In genomic region chr2:224518806-224519580, GRCh38 we compare ENCODE assay signal across 17 cellular contexts.
DNase-seq lines count a peak whose midpoint lies in the region; ATAC-seq, FAIRE-seq and TF ChIP-seq lines count a peak whose summit lies in the region.
"Had no signal": no experiment of that assay in that cellular context is flagged by ENCODE, and none has a peak within 500 bp of the region (broad histone marks: within the 10 kb centered on the region; RNA-seq: fewer than 3 reads in every experiment).

No MANE protein-coding gene starts in this region.

- POLR2A ChIA-PET in K562 (lab: Yijun Ruan, JAX) (no interaction called here), GM10248 (lab: Yijun Ruan, JAX) (no interaction called here)

- peaks cover 49 to 76% (median 59%) of the 10 kb centered on the region in 4 donors for H3K4me1 Mint-ChIP-seq in CD4-positive, CD25-positive, alpha-beta regulatory T cell

- H2AFZ ChIP-seq in Karpas-422 (ENCODE audit: low read length) = no peak overlapping the region
- H2AFZ ChIP-seq in K562 (ENCODE audit: low read depth, low read length) = no peak overlapping the region

- in situ Hi-C loops in K562 (cut with MboI) = no loop called here

- no peak overlapping the region for H2BK5ac ChIP-seq in mesendoderm (ENCODE audit: low read length)

- no peak for TF ChIP-seq EP300 in K562 (IDR thresholded peaks at IDR 0.05; ENCODE audit: low read length)

- H3K79me2 ChIP-seq in Karpas-422 (ENCODE audit: low read length) (peaks cover 100% of the 10 kb centered on the region), K562 (ENCODE audit: control insufficient read depth, insufficient read depth, low read length) (peaks cover 79% of the 10 kb centered on the region), mesendoderm (ENCODE audit: control insufficient read depth, insufficient read depth, low read length) (peaks cover 24% of the 10 kb centered on the region)

- peaks cover 0 to 3% (median 0%) of the 10 kb centered on the region in 7 donors for H3K9me3 Mint-ChIP-seq in CD4-positive, CD25-positive, alpha-beta regulatory T cell
- H3K9me3 Mint-ChIP-seq: stimulated activated naive CD8-positive, alpha-beta T cell treated with anti-CD3 and anti-CD28 coated beads, Interleukin-15, amount 100 ng/mL, for 72 hours had no signal

- CTCF ChIA-PET in K562 (lab: Yijun Ruan, JAX; ENCODE audit: low intra/inter-chr PET ratio) = no interaction called here
- CTCF ChIA-PET in GM10248 (lab: Yijun Ruan, JAX) = interaction anchor here (1.1 to 1.4 kb wide), 2 partner anchors 9 to 17 kb away, joined by 3 read pairs; no protein-coding TSS in a partner anchor

- no peak for DNase-seq in CD4-positive, CD25-positive, alpha-beta regulatory T cell
- DNase-seq in Karpas-422 (peak; percentile 60), K562 (ENCODE audit: extremely low read depth in 1 of 4, low spot score in 3 of 4) (no peak), mesendoderm (peak; percentile 7), GM10248 (ENCODE audit: extremely low spot score) (no peak), mucosa of gallbladder (ENCODE audit: low spot score) (no peak), GM10266 (ENCODE audit: extremely low spot score) (no peak)
- DNase-seq: activated CD4-positive, alpha-beta T cell treated with anti-CD3 and anti-CD28 coated beads, Interleukin-2, amount 50 U/mL, for 48 hours; islet precursor cell; Kasumi-1; occipital lobe; stimulated activated CD4-positive, alpha-beta T cell treated with anti-CD3 and anti-CD28 coated beads, Interleukin-2, amount 100 ng/mL, for 24 hours; stimulated activated naive CD8-positive, alpha-beta T cell treated with anti-CD3 and anti-CD28 coated beads, Interleukin-15, amount 100 ng/mL, for 72 hours had no signal

- WGBS in K562 (ENCODE audit: insufficient coverage, low coverage, missing lambda C conversion rate) = 93% methylated on average over 4 of the region's 4 CpGs
- no CpG with 5 or more reads among the region's 4 CpGs for WGBS in mesendoderm (ENCODE audit: extremely low coverage, insufficient coverage, low lambda C conversion rate)

- TF ChIP-seq CTCF in K562 (IDR thresholded peaks at IDR 0.05 in 2 of 3, conservative IDR thresholded peaks at IDR 0.05 in 1 of 3; ENCODE audit: insufficient read depth in 2 of 3, low read depth in 1 of 3, low read length in 3 of 3) = no peak
- TF ChIP-seq CTCF in GM10248 (IDR thresholded peaks at IDR 0.05; ENCODE audit: control extremely low read depth, extremely low read depth, low read depth, missing control alignments) = no peak
- no peak for TF ChIP-seq CTCF in GM10266 (IDR thresholded peaks at IDR 0.05; ENCODE audit: control insufficient read depth, insufficient read depth, low read depth, missing control alignments)

- peak; percentile 32 for FAIRE-seq in K562 (lab: Jason Lieb, UNC)
- FAIRE-seq: D721Med had no signal

- H3K56ac ChIP-seq in mesendoderm (ENCODE audit: low read length) = no peak overlapping the region

- peaks cover 8% of the 10 kb centered on the region for H3K79me1 ChIP-seq in mesendoderm (ENCODE audit: low read length)

- H2BK15ac ChIP-seq in mesendoderm (replicated peaks; ENCODE audit: low read depth) = no peak overlapping the region

- H3K36me3 ChIP-seq in CD4-positive, CD25-positive, alpha-beta regulatory T cell (ENCODE audit: control insufficient read depth, insufficient read depth, low read length) = peaks cover 5% of the 10 kb centered on the region
- H3K36me3 ChIP-seq in Karpas-422 (ENCODE audit: insufficient read depth, low read length) (peaks cover 17% of the 10 kb centered on the region), K562 (ENCODE audit: control insufficient read depth, insufficient read depth, low read length) (peaks cover 8% of the 10 kb centered on the region; the same call in 2 of the 3 replicates), mesendoderm (ENCODE audit: control insufficient read depth, insufficient read depth, low read length) (no peaks in the 10 kb centered on the region)

- H3K9me3 ChIP-seq in CD4-positive, CD25-positive, alpha-beta regulatory T cell (ENCODE audit: control insufficient read depth in 2 of 2, low read length in 2 of 2) = no peaks in the 10 kb centered on the region
- H3K9me3 ChIP-seq in Karpas-422 (ENCODE audit: low read length) (no peaks in the 10 kb centered on the region), K562 (replicated peaks; ENCODE audit: control insufficient read depth, insufficient read depth, low read depth, low read length) (no peaks in the 10 kb centered on the region)
- H3K9me3 ChIP-seq: SJSA1 had no signal

- H3K18ac ChIP-seq in mesendoderm (ENCODE audit: low read length) = no peak overlapping the region

- no peaks in the 10 kb centered on the region for H3K9me2 ChIP-seq in Karpas-422 (replicated peaks; ENCODE audit: insufficient read depth, low read length)

- TF ChIP-seq RAD21 in K562 (CRISPR knock-in tag; conservative IDR thresholded peaks at IDR 0.05 in 1 of 2, IDR thresholded peaks at IDR 0.05 in 1 of 2) = no peak

- H3K4me2 ChIP-seq in Karpas-422 (ENCODE audit: low read depth, low read length, poor library complexity, severe bottlenecking) (peak overlapping the region; percentile 54), K562 (ENCODE audit: insufficient read depth, low read length) (no peak overlapping the region), mesendoderm (ENCODE audit: low read length) (no peak overlapping the region)

- peaks cover 69% of the 10 kb centered on the region for H3K4me1 ChIP-seq in CD4-positive, CD25-positive, alpha-beta regulatory T cell (ENCODE audit: control insufficient read depth, insufficient read depth, low read length, poor library complexity, severe bottlenecking)
- H3K4me1 ChIP-seq in Karpas-422 (ENCODE audit: low read length) (peaks cover 68% of the 10 kb centered on the region), K562 (replicated peaks in 1 of 2; ENCODE audit: control insufficient read depth in 2 of 2, insufficient read depth in 2 of 2, low read length in 2 of 2) (peaks cover 0 to 3% of the 10 kb centered on the region in 2 experiments; a peak in 2 of 5 replicates), mesendoderm (ENCODE audit: control insufficient read depth, low read depth, low read length) (no peaks in the 10 kb centered on the region)

- no peak overlapping the region for H3K4me3 Mint-ChIP-seq in CD4-positive, CD25-positive, alpha-beta regulatory T cell

- no peak overlapping the region for H4K8ac ChIP-seq in mesendoderm (ENCODE audit: low read depth, low read length)

- H3K4me3 ChIP-seq in CD4-positive, CD25-positive, alpha-beta regulatory T cell (ENCODE audit: low read depth, low read length) = peak overlapping the region; percentile 62
- H3K4me3 ChIP-seq in Karpas-422 (ENCODE audit: low read length) (no peak overlapping the region), K562 (no peak overlapping the region), mesendoderm (ENCODE audit: low read length) (no peak overlapping the region)
- H3K4me3 ChIP-seq: SJSA1 had no signal

- H3K9ac ChIP-seq in Karpas-422 (ENCODE audit: low read length) (peak overlapping the region; percentile 20; the same call in 1 of the 2 replicates), K562 (ENCODE audit: insufficient read depth in 1 of 2, low read depth in 2 of 2, low read length in 2 of 2) (no peak overlapping the region), mesendoderm (ENCODE audit: low read length) (no peak overlapping the region)

- no peak overlapping the region for H2AK5ac ChIP-seq in mesendoderm (ENCODE audit: low read length)

- no peak for ATAC-seq in CD4-positive, CD25-positive, alpha-beta regulatory T cell (ENCODE audit: low read depth in 2 of 2)
- ATAC-seq in K562 (no peak), HG03139 (IDR thresholded peaks at IDR 0.05; ENCODE audit: unreplicated experiment) (no peak)

- intact Hi-C loops in K562 (cut with micrococcal nuclease) = no loop called here

- no peaks in the 10 kb centered on the region for H3K9me1 ChIP-seq in K562 (ENCODE audit: control insufficient read depth, insufficient read depth, low read length)

- H3K27me3 Mint-ChIP-seq in CD4-positive, CD25-positive, alpha-beta regulatory T cell = no peaks in the 10 kb centered on the region
- H3K27me3 Mint-ChIP-seq: activated naive CD8-positive, alpha-beta T cell; stimulated activated naive CD8-positive, alpha-beta T cell treated with anti-CD3 and anti-CD28 coated beads, Interleukin-15, amount 100 ng/mL, for 72 hours had no signal

- BruUV-seq in K562 (replicated peaks; lab: Mats Ljungman, UMichigan) = no TSS peak

- H3K27ac Mint-ChIP-seq in CD4-positive, CD25-positive, alpha-beta regulatory T cell = peak overlapping the region in 1 of 3 donors; percentile 26

- no peak for TF ChIP-seq POLR2A in K562 (conservative IDR thresholded peaks at IDR 0.05)

- no peak overlapping the region for H2BK120ac ChIP-seq in mesendoderm (ENCODE audit: low read depth, low read length)

- H4K5ac ChIP-seq in mesendoderm (ENCODE audit: low read length) = no peak overlapping the region

- H3K23ac ChIP-seq in mesendoderm (ENCODE audit: low read length) = no peak overlapping the region

- no peaks in the 10 kb centered on the region for H4K20me1 ChIP-seq in Karpas-422 (ENCODE audit: insufficient read depth, low read depth, low read length)
- no peaks in the 10 kb centered on the region; the same call in 1 of the 2 replicates for H4K20me1 ChIP-seq in K562 (replicated peaks; ENCODE audit: control insufficient read depth, insufficient read depth, low read length)

- H3K4ac ChIP-seq in mesendoderm (ENCODE audit: low read depth, low read length) = no peak overlapping the region

- H3K36me3 Mint-ChIP-seq in CD4-positive, CD25-positive, alpha-beta regulatory T cell = peaks cover 9% of the 10 kb centered on the region

- H3K27ac ChIP-seq in CD4-positive, CD25-positive, alpha-beta regulatory T cell (ENCODE audit: insufficient read depth, low read length, poor library complexity, severe bottlenecking) = peak overlapping the region; percentile 29
- H3K27ac ChIP-seq in Karpas-422 (ENCODE audit: low read length) (peak overlapping the region; percentile 89), K562 (ENCODE audit: extremely low read depth, low read depth, low read length) (no peak overlapping the region), mesendoderm (ENCODE audit: low read depth, low read length) (no peak overlapping the region)
- H3K27ac ChIP-seq: SJSA1 had no signal

- H3K27me3 ChIP-seq in CD4-positive, CD25-positive, alpha-beta regulatory T cell (ENCODE audit: control insufficient read depth, insufficient read depth, low read length) = no peaks in the 10 kb centered on the region
- no peaks in the 10 kb centered on the region for H3K27me3 ChIP-seq in Karpas-422 (ENCODE audit: low read length)
- no peaks in the 10 kb centered on the region for H3K27me3 ChIP-seq in K562 (ENCODE audit: control insufficient read depth in 2 of 2, insufficient read depth in 2 of 2, low read length in 2 of 2)
- no peaks in the 10 kb centered on the region for H3K27me3 ChIP-seq in mesendoderm (ENCODE audit: insufficient read depth, low read length, poor library complexity)
- H3K27me3 ChIP-seq: SJSA1 had no signal

TF ChIP-seq in K562, 482 proteins besides CTCF, POLR2A, EP300 and RAD21:
- no peak for TF ChIP-seq ZNF444 (CRISPR knock-in tag; IDR thresholded peaks at IDR 0.05)

Comparison
In these comparisons a context has a peak if more than half of its experiments do, and no peak if none do; other contexts are left out.
1. DNase-seq: peak in Karpas-422 (single experiment) and mesendoderm (single experiment); none in CD4-positive, CD25-positive, alpha-beta regulatory T cell (0 of 3), K562 (0 of 4), GM10248 (single experiment), mucosa of gallbladder (single experiment) and GM10266 (single experiment).
2. H3K27ac ChIP-seq: peak in CD4-positive, CD25-positive, alpha-beta regulatory T cell (single experiment) and Karpas-422 (single experiment); none in K562 (single experiment) and mesendoderm (single experiment).